Comparison of ENCODE assay signal across 22 cellular contexts in the genomic region with DNA sequence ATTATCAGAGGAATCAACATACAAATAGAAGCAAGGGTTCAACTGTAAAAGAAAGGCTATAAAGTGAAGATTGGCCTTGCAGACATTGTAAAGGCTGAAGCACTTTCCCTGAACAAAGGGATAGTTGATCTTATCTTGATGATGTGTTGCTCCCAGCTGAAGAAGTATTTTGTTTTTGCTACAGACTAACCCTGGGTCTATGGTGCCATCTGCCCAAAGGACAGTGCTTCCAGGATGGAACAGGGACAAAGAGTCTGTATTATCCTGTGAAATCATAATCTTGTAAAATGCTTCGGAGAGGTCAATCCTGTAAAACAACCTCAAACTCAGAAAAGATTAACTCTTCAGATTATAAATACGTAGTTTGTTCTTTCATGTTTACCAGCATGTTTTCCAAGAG.
"Had no signal": no experiment of that assay in that cellular context is flagged by ENCODE, and none has a peak within 500 bp of the region (broad histone marks: within the 10 kb centered on the region; RNA-seq: fewer than 3 reads in every experiment).

No MANE protein-coding gene starts in this region.

- H3K27me3 Mint-ChIP-seq: effector memory CD8-positive, alpha-beta T cell; memory B cell; naive thymus-derived CD8-positive, alpha-beta T cell; progenitor cell of endocrine pancreas had no signal

- H3K9me3 ChIP-seq: neutrophil, thyroid gland had no signal

- H3K27me3 ChIP-seq: gastrocnemius medialis, neutrophil, right atrium auricular region, stomach, thyroid gland, vagina had no signal

- H3K36me3 ChIP-seq: gastrocnemius medialis, neutrophil, right atrium auricular region, stomach, thyroid gland, vagina had no signal

- H3K27ac Mint-ChIP-seq: effector memory CD8-positive, alpha-beta T cell; memory B cell; naive thymus-derived CD8-positive, alpha-beta T cell; progenitor cell of endocrine pancreas; stimulated activated effector memory CD8-positive, alpha-beta T cell treated with anti-CD3 and anti-CD28 coated beads, Interleukin-12 subunit alpha, Interleukin-12 subunit beta, amount 100 ng/mL, for 72 hours had no signal

- DNase-seq: dermis blood vessel endothelial cell; effector memory CD8-positive, alpha-beta T cell; gastrocnemius medialis; head of caudate nucleus; kidney; midbrain; naive thymus-derived CD8-positive, alpha-beta T cell; stimulated activated CD4-positive, alpha-beta T cell treated with anti-CD3 and anti-CD28 coated beads, Interleukin-2, amount 100 ng/mL, for 24 hours; stimulated activated CD4-positive, alpha-beta T cell treated with anti-CD3 and anti-CD28 coated beads, Interleukin-4, amount 100 ng/mL, for 24 hours; stimulated activated naive CD4-positive, alpha-beta T cell treated with Interleukin-2 at 50 U/mL for 16 hours; stomach; thyroid gland; trophoblast cell had no signal

- H3K4me1 ChIP-seq: gastrocnemius medialis, parathyroid adenoma, right atrium auricular region, stomach, thyroid gland, vagina had no signal

- H3K27ac ChIP-seq: coronary artery, gastrocnemius medialis, neutrophil, parathyroid adenoma, right atrium auricular region, stomach, thyroid gland, vagina had no signal

- H3K4me3 Mint-ChIP-seq: effector memory CD8-positive, alpha-beta T cell; memory B cell; naive thymus-derived CD8-positive, alpha-beta T cell; stimulated activated effector memory CD8-positive, alpha-beta T cell treated with anti-CD3 and anti-CD28 coated beads, Interleukin-12 subunit alpha, Interleukin-12 subunit beta, amount 100 ng/mL, for 72 hours had no signal

- H3K4me3 ChIP-seq: coronary artery, gastrocnemius medialis, lung, right atrium auricular region, stomach, thyroid gland, vagina had no signal

- H3K36me3 Mint-ChIP-seq: stimulated activated effector memory CD8-positive, alpha-beta T cell treated with anti-CD3 and anti-CD28 coated beads, Interleukin-12 subunit alpha, Interleukin-12 subunit beta, amount 100 ng/mL, for 72 hours had no signal

- H3K4me1 Mint-ChIP-seq: memory B cell; naive thymus-derived CD8-positive, alpha-beta T cell; stimulated activated effector memory CD8-positive, alpha-beta T cell treated with anti-CD3 and anti-CD28 coated beads, Interleukin-12 subunit alpha, Interleukin-12 subunit beta, amount 100 ng/mL, for 72 hours had no signal
